ENCODE assay signal across 10 cellular contexts in genomic region chr10:46019541-46020343, GRCh38. TPM values are rescaled to one million over a fixed set of nuclear protein-coding genes. Genes with fewer than 3 reads are reported as not detected.
DNase-seq lines count a peak whose midpoint lies in the region; ATAC-seq and TF ChIP-seq lines count a peak whose summit lies in the region.
"Had no signal": no experiment of that assay in that cellular context is flagged by ENCODE, and none has a peak within 500 bp of the region (broad histone marks: within the 10 kb centered on the region; RNA-seq: fewer than 3 reads in every experiment).

No MANE protein-coding gene starts in this region.

- H3K4me1 ChIP-seq in psoas muscle, result peaks cover 86% of the 10 kb centered on the region

- H3K9me3 ChIP-seq in psoas muscle, result no peaks in the 10 kb centered on the region

- DNase-seq in SIG-M5 treated with dmso at 0.1 percent for 504 hours (lab: John Stamatoyannopoulos, UW; ENCODE audit: unreplicated experiment) (peak; percentile 83), glomerular visceral epithelial cell (ENCODE audit: extremely low spot score) (peak; percentile 40), psoas muscle (no peak), COLO829 (ENCODE audit: low spot score) (no peak), germinal center (ENCODE audit: low spot score) (no peak), T-helper 9 cell (no peak)

- intact Hi-C loops in psoas muscle (cut with DNase I), result no loop called here

- peak; percentile 22 for ATAC-seq in GM18511 (IDR thresholded peaks at IDR 0.05; ENCODE audit: unreplicated experiment)
- ATAC-seq in psoas muscle, result peak in 1 of 4 donors; percentile 27
- ATAC-seq in GM18502 (IDR thresholded peaks at IDR 0.05; ENCODE audit: poor library complexity, unreplicated experiment), result no peak

- no peak for TF ChIP-seq CTCF in psoas muscle (IDR thresholded peaks at IDR 0.05)

- H3K27ac ChIP-seq in psoas muscle, result peak overlapping the region; percentile 63

- WGBS in psoas muscle, 3 donors, result 41 to 59% (median 50%) methylated on average over 7 of the region's 7 CpGs

- peak overlapping the region; percentile 81 for H3K4me3 ChIP-seq in psoas muscle

- no peaks in the 10 kb centered on the region for H3K27me3 ChIP-seq in psoas muscle (ENCODE audit: insufficient read depth in 3 of 3, low read length in 2 of 3)

- peaks cover 8 to 16% of the 10 kb centered on the region in 2 donors for H3K36me3 ChIP-seq in psoas muscle (ENCODE audit: insufficient read depth in 1 of 2, low read depth in 1 of 2)

RNA-seq across cellular contexts. Expression of gene NCOA4, which starts 10.7 kb away (rescaled TPM):
- total RNA-seq in psoas muscle, result 100 to 1,000 TPM; 129 to 165 (median 142) TPM
- polyA plus RNA-seq in psoas muscle, result 100 to 1,000 TPM in 1 of 3 donors, 10 to 100 TPM in 2; 63.3 to 131 (median 75.2) TPM

RNA-seq across cellular contexts. Expression of gene MSMB, which starts 26.3 kb away (rescaled TPM):
- total RNA-seq in psoas muscle, result not detected
- not detected for polyA plus RNA-seq in psoas muscle
- total RNA-seq: mesenteric fat pad, temporal lobe had no signal

RNA-seq across cellular contexts. Expression of gene TIMM23, which starts 47.5 kb away (rescaled TPM):
- 100 to 1,000 TPM in 1 of 4 donors, 10 to 100 TPM in 3; 82.9 to 101 (median 90.2) TPM for total RNA-seq in psoas muscle
- polyA plus RNA-seq in psoas muscle, result 100 to 1,000 TPM; 118 to 134 (median 122) TPM

Comparison
In these comparisons a context has a peak if more than half of its experiments do, and no peak if none do; other contexts are left out.
1. DNase-seq: peak in SIG-M5 treated with dmso at 0.1 percent for 504 hours (single experiment) and glomerular visceral epithelial cell (single experiment); none in psoas muscle (0 of 2), COLO829 (single experiment), germinal center (single experiment) and T-helper 9 cell (single experiment).